9 cellular contexts compared by ENCODE assay signal in the genomic region with DNA sequence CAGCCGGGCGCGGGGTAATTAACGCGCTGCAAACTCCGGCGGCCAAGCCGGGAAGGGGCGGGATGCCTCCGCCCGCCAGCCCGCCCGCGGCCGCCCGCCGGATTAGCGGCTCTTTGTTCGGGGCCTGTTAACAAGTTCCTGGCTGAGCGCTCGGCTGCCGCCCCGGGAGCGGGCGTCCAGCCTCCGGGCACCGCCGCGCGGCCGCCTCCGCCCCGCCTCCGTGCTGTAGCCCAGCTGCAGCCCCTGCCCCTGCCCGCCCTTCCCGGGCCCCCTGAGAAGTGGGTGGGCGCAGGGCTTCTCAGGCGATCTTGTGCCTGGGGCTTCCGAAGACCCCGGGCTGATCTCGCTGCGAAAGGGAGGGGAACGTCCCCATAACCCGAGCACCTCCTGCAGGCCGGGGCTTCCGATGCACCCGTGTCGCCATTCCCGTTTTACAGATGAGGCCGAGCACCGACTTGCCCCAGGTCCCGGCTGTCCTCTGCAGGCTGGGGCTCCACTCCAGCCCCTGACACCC. TPM values are rescaled to one million over a fixed set of nuclear protein-coding genes. Genes with fewer than 3 reads are reported as not detected.
DNase-seq lines count a peak whose midpoint lies in the region; ATAC-seq and TF ChIP-seq lines count a peak whose summit lies in the region.
"Had no signal": no experiment of that assay in that cellular context is flagged by ENCODE, and none has a peak within 500 bp of the region (broad histone marks: within the 10 kb centered on the region; RNA-seq: fewer than 3 reads in every experiment).

No MANE protein-coding gene starts in this region.

- no peaks in the 10 kb centered on the region for H3K36me3 ChIP-seq in kidney epithelial cell (ENCODE audit: control insufficient read depth, insufficient read depth, low read length)
- no peaks in the 10 kb centered on the region for H3K36me3 ChIP-seq in thymus (ENCODE audit: control insufficient read depth, insufficient read depth)
- H3K36me3 ChIP-seq in uterus: no peaks in the 10 kb centered on the region

- H3K27ac ChIP-seq in thymus (ENCODE audit: low read depth) (no peak overlapping the region), uterus (no peak overlapping the region)

- intact Hi-C loops in uterus (cut with DNase I; ENCODE audit: low total_unique reads): no loop called here

- no peak for TF ChIP-seq POLR2A in uterus (IDR thresholded peaks at IDR 0.05)

- TF ChIP-seq CTCF in astrocyte of the cerebellum (IDR thresholded peaks at IDR 0.05; ENCODE audit: low read depth, low read length, missing control alignments) (peak; percentile 34), kidney epithelial cell (IDR thresholded peaks at IDR 0.05; ENCODE audit: insufficient read depth, low read length, poor library complexity, severe bottlenecking) (peak; percentile 64), uterus (IDR thresholded peaks at IDR 0.05) (no peak)

- DNase-seq in D341Med (ENCODE audit: low spot score) (peak; percentile 87), MV-4-11 (lab: John Stamatoyannopoulos, UW) (peak; percentile 22), astrocyte of the cerebellum (ENCODE audit: low read depth) (no peak), kidney epithelial cell (ENCODE audit: low read depth) (no peak), uterus (no peak)

- WGBS in thymus: 2% methylated on average over 52 of the region's 52 CpGs

- H3K27me3 ChIP-seq in kidney epithelial cell (ENCODE audit: control insufficient read depth, insufficient read depth, low read length) (no peaks in the 10 kb centered on the region), thymus (ENCODE audit: control insufficient read depth, insufficient read depth) (peaks cover 55% of the 10 kb centered on the region), uterus (peaks cover 0 to 17% of the 10 kb centered on the region in 2 donors)

- in situ Hi-C loops in astrocyte of the cerebellum (cut with HindIII; ENCODE audit: low sequenced_read_pairs): no loop called here

- H3K4me1 ChIP-seq in thymus (ENCODE audit: control insufficient read depth, insufficient read depth, low read length): no peaks in the 10 kb centered on the region
- H3K4me1 ChIP-seq in uterus: peaks cover 0 to 6% of the 10 kb centered on the region in 2 donors

- no peaks in the 10 kb centered on the region for H3K9me3 ChIP-seq in thymus (ENCODE audit: control insufficient read depth)
- no peaks in the 10 kb centered on the region for H3K9me3 ChIP-seq in uterus

- H3K4me3 ChIP-seq in astrocyte of the cerebellum (ENCODE audit: low read depth, low read length) (no peak overlapping the region), kidney epithelial cell (ENCODE audit: low read depth, low read length) (peak overlapping the region; percentile 45), thymus (ENCODE audit: low read length) (peak overlapping the region; percentile 22), uterus (no peak overlapping the region)

- ATAC-seq in GM19452 (IDR thresholded peaks at IDR 0.05; ENCODE audit: unreplicated experiment) (peak; percentile 40), HG03469 (IDR thresholded peaks at IDR 0.05; ENCODE audit: unreplicated experiment) (no peak)

RNA-seq across cellular contexts. Expression of a gene that starts 7.6 kb away (rescaled TPM):
- total RNA-seq in kidney epithelial cell: 1.1 and 2.3 TPM in 2 replicates
- 0.30 TPM for polyA plus RNA-seq in thymus
- under 1 TPM in 1 of 4 donors, not detected in 3; 0.48 TPM for total RNA-seq in uterus
- total RNA-seq: T-helper 1 cell treated with Interleukin-12 subunit alpha and Interleukin-12 subunit beta and Interleukin-4 antibody, amounts not matched to agents 30 ng/mL and 1 ng/mL, for 36 hours had no signal

Comparison
In these comparisons a context has a peak if more than half of its experiments do, and no peak if none do; other contexts are left out.
1. DNase-seq: peak in D341Med (single experiment) and MV-4-11 (single experiment); none in astrocyte of the cerebellum (single experiment), kidney epithelial cell (single experiment) and uterus (0 of 2).
2. H3K4me3 ChIP-seq: peak in kidney epithelial cell (single experiment) and thymus (single experiment); none in astrocyte of the cerebellum (single experiment) and uterus (0 of 2).
3. CTCF ChIP-seq: peak in astrocyte of the cerebellum (single experiment) and kidney epithelial cell (single experiment); none in uterus (0 of 4).